Comparison of ENCODE assay signal across 23 cellular contexts in the genomic region with DNA sequence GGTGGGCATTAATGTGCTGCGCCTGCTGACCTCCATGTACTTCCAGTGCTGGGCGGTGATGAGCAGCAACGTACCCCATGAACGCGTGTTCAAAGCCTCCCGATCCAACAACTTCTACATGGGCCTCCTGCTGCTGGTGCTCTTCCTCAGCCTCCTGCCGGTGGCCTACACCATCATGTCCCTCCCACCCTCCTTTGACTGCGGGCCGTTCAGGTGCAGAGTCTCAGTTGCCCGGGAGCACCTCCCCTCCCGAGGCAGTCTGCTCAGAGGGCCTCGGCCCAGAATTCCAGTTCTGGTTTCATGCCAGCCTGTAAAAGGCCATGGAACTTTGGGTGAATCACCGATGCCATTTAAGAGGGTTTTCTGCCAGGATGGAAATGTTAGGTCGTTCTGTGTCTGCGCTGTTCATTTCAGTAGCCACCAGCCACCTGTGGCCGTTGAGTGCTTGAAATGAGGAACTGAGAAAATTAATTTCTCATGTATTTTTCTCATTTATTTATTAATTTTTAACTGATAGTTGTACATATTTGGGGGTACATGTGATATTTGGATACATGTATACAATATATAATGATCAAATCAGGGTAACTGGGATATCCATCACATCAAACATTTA. TPM values are rescaled to one million over a fixed set of nuclear protein-coding genes. Genes with fewer than 3 reads are reported as not detected.
DNase-seq lines count a peak whose midpoint lies in the region; ATAC-seq, FAIRE-seq and TF ChIP-seq lines count a peak whose summit lies in the region.
"Had no signal": no experiment of that assay in that cellular context is flagged by ENCODE, and none has a peak within 500 bp of the region (broad histone marks: within the 10 kb centered on the region; RNA-seq: fewer than 3 reads in every experiment).

No MANE protein-coding gene starts in this region.

- no peaks in the 10 kb centered on the region for H3K9me2 ChIP-seq in OCI-LY7 (ENCODE audit: insufficient read depth, low read length)

- TF ChIP-seq CTCF in GM20000 (IDR thresholded peaks at IDR 0.05; ENCODE audit: extremely low read depth, missing control alignments) (no peak), OCI-LY7 (conservative IDR thresholded peaks at IDR 0.05; ENCODE audit: low read length) (no peak)

- no peak overlapping the region for H2AFZ ChIP-seq in OCI-LY7 (ENCODE audit: low read length)

- no peak overlapping the region for H3K4me3 Mint-ChIP-seq in memory B cell
- H3K4me3 Mint-ChIP-seq in activated naive CD4-positive, alpha-beta T cell treated with anti-CD3 and anti-CD28 coated beads, Interleukin-2, amount 10 ng/mL, durations not matched to agents 7 days and 5 days: no peak overlapping the region
- H3K4me3 Mint-ChIP-seq: CD4-positive, CD25-positive, alpha-beta regulatory T cell had no signal

- DNase-seq in GM12891 (ENCODE audit: insufficient read length, low spot score) (peak; percentile 19), GM20000 (ENCODE audit: low spot score) (peak; percentile 24), OCI-LY7 (ENCODE audit: low spot score) (peak; percentile 5), memory B cell (ENCODE audit: low spot score in 2 of 2) (no peak), NCI-H524 treated with DMSO at 0.1 percent for 48 hours (lab: John Stamatoyannopoulos, UW) (no peak)
- no peak for DNase-seq in activated naive CD4-positive, alpha-beta T cell treated with anti-CD3 and anti-CD28 coated beads, Interleukin-2, amount 10 ng/mL, durations not matched to agents 7 days and 5 days
- DNase-seq: BE2C; Caco-2; CD4-positive, CD25-positive, alpha-beta regulatory T cell; DMS153; IMR-90; NCI-H1092; NCI-H1436 treated with DMSO at 0.1 percent for 48 hours; NCI-H2029 treated with DMSO at 0.1 percent for 48 hours; NCI-H2171; NCI-H446; OCI-M1; SIG-M5; T1000 had no signal

- no peaks in the 10 kb centered on the region for H4K20me1 ChIP-seq in OCI-LY7 (ENCODE audit: insufficient read depth, low read length)

- FAIRE-seq in GM12891 (lab: Jason Lieb, UNC): peak; percentile 72
- FAIRE-seq: A204.1, H54 had no signal

- H3K4me2 ChIP-seq in OCI-LY7 (ENCODE audit: low read length): no peak overlapping the region

- peaks cover 3% of the 10 kb centered on the region for H3K36me3 Mint-ChIP-seq in memory B cell
- no peaks in the 10 kb centered on the region for H3K36me3 Mint-ChIP-seq in activated naive CD4-positive, alpha-beta T cell treated with anti-CD3 and anti-CD28 coated beads, Interleukin-2, amount 10 ng/mL, durations not matched to agents 7 days and 5 days
- H3K36me3 Mint-ChIP-seq: CD4-positive, CD25-positive, alpha-beta regulatory T cell had no signal

- H3K27ac Mint-ChIP-seq in memory B cell: no peak overlapping the region
- H3K27ac Mint-ChIP-seq in activated naive CD4-positive, alpha-beta T cell treated with anti-CD3 and anti-CD28 coated beads, Interleukin-2, amount 10 ng/mL, durations not matched to agents 7 days and 5 days: no peak overlapping the region

- peak; percentile 68 for ATAC-seq in memory B cell (ENCODE audit: low read depth)
- ATAC-seq in GM21423 (IDR thresholded peaks at IDR 0.05; ENCODE audit: unreplicated experiment): no peak
- no peak for ATAC-seq in HG03520 (IDR thresholded peaks at IDR 0.05; ENCODE audit: unreplicated experiment)

- H3K9me3 ChIP-seq in OCI-LY7 (ENCODE audit: low read length): no peaks in the 10 kb centered on the region
- H3K9me3 ChIP-seq: BE2C, Caco-2 had no signal

- H3K4me1 Mint-ChIP-seq in memory B cell: peaks cover 7% of the 10 kb centered on the region
- no peaks in the 10 kb centered on the region for H3K4me1 Mint-ChIP-seq in activated naive CD4-positive, alpha-beta T cell treated with anti-CD3 and anti-CD28 coated beads, Interleukin-2, amount 10 ng/mL, durations not matched to agents 7 days and 5 days
- H3K4me1 Mint-ChIP-seq: CD4-positive, CD25-positive, alpha-beta regulatory T cell had no signal

- no peaks in the 10 kb centered on the region for H3K36me3 ChIP-seq in OCI-LY7 (ENCODE audit: insufficient read depth, low read length)
- H3K36me3 ChIP-seq: BE2C had no signal

- H3K9me3 Mint-ChIP-seq in memory B cell: peaks cover 5% of the 10 kb centered on the region
- no peaks in the 10 kb centered on the region for H3K9me3 Mint-ChIP-seq in activated naive CD4-positive, alpha-beta T cell treated with anti-CD3 and anti-CD28 coated beads, Interleukin-2, amount 10 ng/mL, durations not matched to agents 7 days and 5 days

- H3K4me1 ChIP-seq in OCI-LY7 (ENCODE audit: insufficient read depth, low read length, poor library complexity, severe bottlenecking): no peaks in the 10 kb centered on the region
- H3K4me1 ChIP-seq: BE2C had no signal

- no TSS peak for BruUV-seq in OCI-LY7 (replicated peaks; lab: Mats Ljungman, UMichigan)

- POLR2A ChIA-PET in OCI-LY7 (lab: Charles Lee): interaction anchor here (0.6 kb wide), 1 partner anchor 59 kb away, joined by 3 read pairs; no protein-coding TSS in a partner anchor

- H3K27ac ChIP-seq in OCI-LY7 (ENCODE audit: low read depth, low read length, poor library complexity, severe bottlenecking): no peak overlapping the region

- TF ChIP-seq POLR2A in GM12891 (IDR thresholded peaks at IDR 0.05; ENCODE audit: low read depth, low read length): no peak

- CTCF ChIA-PET in OCI-LY7 (lab: Charles Lee; ENCODE audit: unreplicated experiment): no interaction called here
- CTCF ChIA-PET in activated naive CD4-positive, alpha-beta T cell treated with anti-CD3 and anti-CD28 coated beads, Interleukin-2, amount 10 ng/mL, durations not matched to agents 7 days and 5 days (lab: Charles Lee): no interaction called here

- H3K4me3 ChIP-seq in OCI-LY7 (ENCODE audit: low read depth, low read length, poor library complexity, severe bottlenecking): no peak overlapping the region

- intact Hi-C loops in OCI-LY7 (cut with micrococcal nuclease; ENCODE audit: unreplicated experiment): no loop called here

- H3K27me3 Mint-ChIP-seq in memory B cell: peaks cover 17% of the 10 kb centered on the region
- H3K27me3 Mint-ChIP-seq in activated naive CD4-positive, alpha-beta T cell treated with anti-CD3 and anti-CD28 coated beads, Interleukin-2, amount 10 ng/mL, durations not matched to agents 7 days and 5 days: peaks cover 42% of the 10 kb centered on the region

- H3K79me2 ChIP-seq in OCI-LY7 (ENCODE audit: insufficient read depth, low read depth, low read length): no peaks in the 10 kb centered on the region

TF ChIP-seq in GM12891, 5 proteins besides CTCF, POLR2A, EP300 and RAD21:
- TF ChIP-seq PAX5 (IDR thresholded peaks at IDR 0.05; ENCODE audit: insufficient read depth, low read length, severe bottlenecking): no peak
- no peak for TF ChIP-seq TAF1 (IDR thresholded peaks at IDR 0.05; ENCODE audit: low read depth, low read length)
- no peak for TF ChIP-seq POLR2AphosphoS5 (IDR thresholded peaks at IDR 0.05; ENCODE audit: low read depth, low read length)
- peak; percentile 93 for TF ChIP-seq SPI1 (IDR thresholded peaks at IDR 0.05; ENCODE audit: low read depth, low read length)
- no peak for TF ChIP-seq POU2F2 (IDR thresholded peaks at IDR 0.05; ENCODE audit: low read depth, low read length)

RNA-seq across cellular contexts. Expression of a gene that starts 35.2 kb away (rescaled TPM):
- 297 TPM for polyA plus RNA-seq in GM12891 (2012; ENCODE audit: low read depth, missing spikeins)
- total RNA-seq in OCI-LY7 (2014; rRNA removed; shearing (Covaris generic)): 580 and 640 TPM in 2 replicates
- 464 and 544 TPM in 2 replicates for total RNA-seq in OCI-LY7 (2022)

RNA-seq across cellular contexts. Expression of a gene that starts 46.8 kb away (rescaled TPM):
- polyA plus RNA-seq in GM12891 (2012; ENCODE audit: low read depth, missing spikeins): 113 TPM
- total RNA-seq in OCI-LY7 (2014; rRNA removed; shearing (Covaris generic)): 154 and 162 TPM in 2 replicates
- total RNA-seq in OCI-LY7 (2022): 123 and 142 TPM in 2 replicates

Comparison
In these comparisons a context has a peak if more than half of its experiments do, and no peak if none do; other contexts are left out.
1. DNase-seq: peak in GM12891 (single experiment), GM20000 (single experiment) and OCI-LY7 (single experiment); none in memory B cell (0 of 2), activated naive CD4-positive, alpha-beta T cell treated with anti-CD3 and anti-CD28 coated beads, Interleukin-2, amount 10 ng/mL, durations not matched to agents 7 days and 5 days (single experiment) and NCI-H524 treated with DMSO at 0.1 percent for 48 hours (single experiment).